20 cellular contexts compared by ENCODE assay signal in the genomic region with DNA sequence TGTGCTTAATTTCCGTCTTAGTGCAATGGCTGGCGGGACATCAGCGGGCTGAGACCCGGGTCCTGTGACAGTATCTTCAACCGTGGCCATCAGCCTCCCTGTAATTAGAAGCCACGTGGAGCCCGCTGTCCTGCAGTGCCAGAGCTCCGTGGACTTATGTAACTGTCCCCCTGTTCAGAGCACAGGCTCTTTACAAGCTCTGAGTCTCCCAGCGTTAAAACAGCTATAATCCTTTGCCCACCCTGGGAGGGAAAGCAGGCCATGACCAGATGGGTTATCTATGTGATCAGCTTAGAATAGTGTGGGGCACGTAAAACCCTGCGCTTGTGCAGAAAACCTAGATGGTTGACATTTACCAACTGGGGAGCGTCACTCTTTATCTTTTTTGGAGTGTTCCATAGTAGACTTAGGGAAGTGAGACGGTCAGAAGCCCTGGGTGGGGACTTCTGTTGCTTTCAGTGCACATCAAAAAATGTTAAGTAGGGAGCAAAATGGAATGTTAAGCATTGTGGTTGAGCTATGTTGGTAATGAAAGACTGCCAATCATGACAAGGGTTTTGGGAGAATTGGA.
A peak's percentile ranks its signal among the peaks of the same experiment; 100 is the strongest.
DNase-seq lines count a peak whose midpoint lies in the region; ATAC-seq and TF ChIP-seq lines count a peak whose summit lies in the region.
"Had no signal": no experiment of that assay in that cellular context is flagged by ENCODE, and none has a peak within 500 bp of the region (broad histone marks: within the 10 kb centered on the region; RNA-seq: fewer than 3 reads in every experiment).

No MANE protein-coding gene starts in this region.

- H4K91ac ChIP-seq in mesenchymal stem cell (ENCODE audit: low read length) = no peak overlapping the region

- H2AFZ ChIP-seq in mesenchymal stem cell (ENCODE audit: low read depth, low read length) = peak overlapping the region; percentile 2

- DNase-seq in Right ventricle myocardium inferior (ENCODE audit: missing footprints) (peak; percentile 72), cardiac septum (ENCODE audit: low spot score) (no peak), cerebellar nuclear complex (lab: John Stamatoyannopoulos, UW) (peak; percentile 26 to 44), mesenchymal stem cell (peak; percentile 5), mesothelial cell of epicardium (ENCODE audit: low spot score in 2 of 2, unreplicated experiment in 2 of 2) (no peak), NCI-H2107 treated with DMSO at 0.1 percent for 48 hours (lab: John Stamatoyannopoulos, UW; ENCODE audit: unreplicated experiment) (no peak)
- DNase-seq in activated CD4-positive, alpha-beta T cell treated with anti-CD3 and anti-CD28 coated beads, Interleukin-2, amount 50 U/mL, for 4 hours = no peak
- DNase-seq: activated naive CD4-positive, alpha-beta T cell treated with anti-CD3 and anti-CD28 coated beads, Interleukin-2, amount 10 ng/mL, durations not matched to agents 7 days and 5 days; activated T-cell treated with anti-CD3 and anti-CD28 coated beads for 4 hours; CD8-positive, alpha-beta memory T cell; glutamatergic neuron; immature natural killer cell; NCI-H1694 treated with DMSO at 0.1 percent for 48 hours had no signal

- no peak overlapping the region for H4K8ac ChIP-seq in mesenchymal stem cell (ENCODE audit: low read length)

- H3K27me3 ChIP-seq in mesenchymal stem cell (ENCODE audit: control insufficient read depth in 1 of 2, insufficient read depth in 1 of 2, low read length in 2 of 2) = peaks cover 11 to 61% of the 10 kb centered on the region in 2 experiments
- H3K27me3 ChIP-seq: body of pancreas, SJSA1, uterus had no signal

- H3K27ac Mint-ChIP-seq in mesothelial cell of epicardium = no peak overlapping the region
- H3K27ac Mint-ChIP-seq: activated naive CD4-positive, alpha-beta T cell treated with anti-CD3 and anti-CD28 coated beads, Interleukin-2, amount 10 ng/mL, durations not matched to agents 7 days and 5 days; CD8-positive, alpha-beta memory T cell; immature natural killer cell; natural killer cell treated with Interleukin-12 subunit alpha and Interleukin-12 subunit beta and Interleukin-15 and Interleukin-18, amount 100 ng/mL, for 72 hours; stimulated activated naive CD8-positive, alpha-beta T cell treated with anti-CD3 and anti-CD28 coated beads, Interleukin-15, Interleukin-2, amounts not matched to agents 100 ng/mL and 50 ng/mL, for 24 hours had no signal

- H3K4me3 Mint-ChIP-seq in mesothelial cell of epicardium = no peak overlapping the region
- H3K4me3 Mint-ChIP-seq: activated naive CD4-positive, alpha-beta T cell treated with anti-CD3 and anti-CD28 coated beads, Interleukin-2, amount 10 ng/mL, durations not matched to agents 7 days and 5 days; CD8-positive, alpha-beta memory T cell; immature natural killer cell; natural killer cell treated with Interleukin-12 subunit alpha and Interleukin-12 subunit beta and Interleukin-15 and Interleukin-18, amount 100 ng/mL, for 72 hours; stimulated activated naive CD8-positive, alpha-beta T cell treated with anti-CD3 and anti-CD28 coated beads, Interleukin-15, Interleukin-2, amounts not matched to agents 100 ng/mL and 50 ng/mL, for 24 hours had no signal

- H3K4me2 ChIP-seq in mesenchymal stem cell (ENCODE audit: low read length, poor library complexity, severe bottlenecking) = no peak overlapping the region

- no peak overlapping the region for H3K4ac ChIP-seq in mesenchymal stem cell (ENCODE audit: low read depth in 1 of 2, low read length in 2 of 2)

- peaks cover 43% of the 10 kb centered on the region for H3K4me1 Mint-ChIP-seq in mesothelial cell of epicardium
- H3K4me1 Mint-ChIP-seq: activated naive CD4-positive, alpha-beta T cell treated with anti-CD3 and anti-CD28 coated beads, Interleukin-2, amount 10 ng/mL, durations not matched to agents 7 days and 5 days; CD8-positive, alpha-beta memory T cell; immature natural killer cell had no signal

- peaks cover 13% of the 10 kb centered on the region for H3K4me1 ChIP-seq in mesenchymal stem cell (ENCODE audit: control insufficient read depth, insufficient read depth, low read depth, low read length)
- H3K4me1 ChIP-seq: uterus had no signal

- TF ChIP-seq CTCF in mesothelial cell of epicardium (IDR thresholded peaks at IDR 0.05; ENCODE audit: unreplicated experiment) = no peak

- no peak overlapping the region for H3K23ac ChIP-seq in mesenchymal stem cell (ENCODE audit: low read length in 2 of 2)

- no peak overlapping the region for H2BK15ac ChIP-seq in mesenchymal stem cell (ENCODE audit: low read depth, poor library complexity, severe bottlenecking)

- no peak overlapping the region for H2BK5ac ChIP-seq in mesenchymal stem cell (ENCODE audit: low read depth, low read length, poor library complexity, severe bottlenecking)

- peaks cover 3% of the 10 kb centered on the region for H3K27me3 Mint-ChIP-seq in mesothelial cell of epicardium (ENCODE audit: low read depth)
- H3K27me3 Mint-ChIP-seq: activated naive CD4-positive, alpha-beta T cell treated with anti-CD3 and anti-CD28 coated beads, Interleukin-2, amount 10 ng/mL, durations not matched to agents 7 days and 5 days; stimulated activated naive CD8-positive, alpha-beta T cell treated with anti-CD3 and anti-CD28 coated beads, Interleukin-15, Interleukin-2, amounts not matched to agents 100 ng/mL and 50 ng/mL, for 24 hours had no signal

- no peak overlapping the region for H2BK12ac ChIP-seq in mesenchymal stem cell (ENCODE audit: low read length in 2 of 2)

- H3K18ac ChIP-seq in mesenchymal stem cell (ENCODE audit: low read depth in 1 of 2, low read length in 2 of 2) = no peak overlapping the region

- no peak overlapping the region for H3K9ac ChIP-seq in mesenchymal stem cell (ENCODE audit: low read length)

- no peaks in the 10 kb centered on the region for H3K9me3 Mint-ChIP-seq in mesothelial cell of epicardium

- no peak overlapping the region for H3K27ac ChIP-seq in mesenchymal stem cell (ENCODE audit: low read length, poor library complexity, severe bottlenecking)
- H3K27ac ChIP-seq: body of pancreas, SJSA1, uterus had no signal

- no peaks in the 10 kb centered on the region for H3K79me1 ChIP-seq in mesenchymal stem cell (replicated peaks; ENCODE audit: low read length, poor library complexity, severe bottlenecking)

- no peak overlapping the region for H2AK5ac ChIP-seq in mesenchymal stem cell (ENCODE audit: low read length, severe bottlenecking)

- H3K9me3 ChIP-seq in mesenchymal stem cell (ENCODE audit: control insufficient read depth, low read length) = no peaks in the 10 kb centered on the region
- H3K9me3 ChIP-seq: body of pancreas, SJSA1, uterus had no signal

- H3K36me3 ChIP-seq in mesenchymal stem cell (ENCODE audit: control insufficient read depth in 1 of 2, insufficient read depth in 2 of 2, low read depth in 1 of 2, low read length in 2 of 2) = no peaks in the 10 kb centered on the region
- H3K36me3 ChIP-seq: SJSA1, uterus had no signal

- no peak overlapping the region for H2BK120ac ChIP-seq in mesenchymal stem cell (ENCODE audit: low read depth, low read length)

- no peak overlapping the region for H3K4me3 ChIP-seq in mesenchymal stem cell (ENCODE audit: insufficient read depth in 1 of 2, low read depth in 1 of 2, low read length in 2 of 2)
- H3K4me3 ChIP-seq: body of pancreas, SJSA1, uterus had no signal

- intact Hi-C loops in Right ventricle myocardium inferior (cut with DNase I) (loop anchor here (2.0 kb wide), 1 partner anchor 103 kb away; the partner anchor contains the start of gene CADM1), cardiac septum (cut with DNase I) (loop anchor here (2.0 kb wide), 1 partner anchor 15 kb away; no protein-coding TSS in a partner anchor)

- no peaks in the 10 kb centered on the region for H3K36me3 Mint-ChIP-seq in mesothelial cell of epicardium
- H3K36me3 Mint-ChIP-seq: activated naive CD4-positive, alpha-beta T cell treated with anti-CD3 and anti-CD28 coated beads, Interleukin-2, amount 10 ng/mL, durations not matched to agents 7 days and 5 days; CD8-positive, alpha-beta memory T cell; immature natural killer cell; natural killer cell treated with Interleukin-12 subunit alpha and Interleukin-12 subunit beta and Interleukin-15 and Interleukin-18, amount 100 ng/mL, for 72 hours had no signal

- WGBS in mesenchymal stem cell = 72% methylated on average over 13 of the region's 13 CpGs

- ATAC-seq in Right ventricle myocardium inferior = peak; percentile 83
- ATAC-seq in GM18870 (IDR thresholded peaks at IDR 0.05; ENCODE audit: unreplicated experiment) = no peak
- ATAC-seq: body of pancreas; esophagus mucosa; natural killer cell treated with Interleukin-12 subunit alpha and Interleukin-12 subunit beta and Interleukin-15 and Interleukin-18, amount 100 ng/mL, for 72 hours had no signal

- H3K14ac ChIP-seq in mesenchymal stem cell (ENCODE audit: low read length in 2 of 2) = no peak overlapping the region

Comparison
In these comparisons a context has a peak if more than half of its experiments do, and no peak if none do; other contexts are left out.
1. DNase-seq: peak in Right ventricle myocardium inferior (single experiment), cerebellar nuclear complex (2 of 2) and mesenchymal stem cell (single experiment); none in cardiac septum (single experiment), mesothelial cell of epicardium (0 of 2), activated CD4-positive, alpha-beta T cell treated with anti-CD3 and anti-CD28 coated beads, Interleukin-2, amount 50 U/mL, for 4 hours (0 of 2) and NCI-H2107 treated with DMSO at 0.1 percent for 48 hours (single experiment).